In the genomic region with DNA sequence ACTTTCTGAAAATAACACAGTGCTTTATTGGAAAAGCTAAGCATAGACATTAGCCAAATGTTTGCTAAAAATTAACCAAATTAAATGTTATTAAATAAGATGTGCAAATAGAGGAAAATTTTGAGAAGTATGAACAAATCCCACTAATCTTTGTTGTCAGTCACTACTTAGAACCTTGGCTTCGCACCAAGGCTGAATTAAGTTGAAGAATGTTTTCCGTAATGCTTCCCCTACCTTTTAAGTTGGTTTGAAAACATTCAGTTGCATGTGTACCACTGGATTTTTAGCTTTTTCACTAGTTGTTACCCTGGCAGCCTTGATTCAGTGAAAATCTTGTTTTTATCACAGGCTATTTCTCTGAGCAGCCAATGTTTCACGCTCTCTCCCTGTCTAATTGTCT, we compare ENCODE assay signal across 19 cellular contexts. TPM values are rescaled to one million over a fixed set of nuclear protein-coding genes. Genes with fewer than 3 reads are reported as not detected.
DNase-seq lines count a peak whose midpoint lies in the region; ATAC-seq and TF ChIP-seq lines count a peak whose summit lies in the region.
"Had no signal": no experiment of that assay in that cellular context is flagged by ENCODE, and none has a peak within 500 bp of the region (broad histone marks: within the 10 kb centered on the region; RNA-seq: fewer than 3 reads in every experiment).

No MANE protein-coding gene starts in this region.

- H3K4me1 Mint-ChIP-seq in GM23338: peaks cover 34% of the 10 kb centered on the region

- no peak overlapping the region for H2AFZ ChIP-seq in GM23338
- H2AFZ ChIP-seq: neural progenitor cell had no signal

- H3K9me3 ChIP-seq in ascending aorta (no peaks in the 10 kb centered on the region), left lung (no peaks in the 10 kb centered on the region)

- H3K4me3 ChIP-seq in GM23338: no peak overlapping the region
- no peak overlapping the region for H3K4me3 ChIP-seq in ascending aorta
- H3K4me3 ChIP-seq in left lung: no peak overlapping the region
- H3K4me3 ChIP-seq: neural progenitor cell had no signal

- H3K27ac Mint-ChIP-seq in GM23338: no peak overlapping the region
- H3K27ac Mint-ChIP-seq: neural progenitor cell; stimulated activated memory B cell treated with anti-CD40 and anti-IgM and Interleukin-4, amounts not matched to agents 10 μg/mL and 1 μg/mL and 100 μg/mL, for 72 hours had no signal

- H3F3A ChIP-seq in GM23338 (replicated peaks; ENCODE audit: low read depth): no peaks in the 10 kb centered on the region

- DNase-seq in GM23338 (ENCODE audit: low spot score) (no peak), ascending aorta (ENCODE audit: low spot score in 2 of 2) (no peak), left lung (no peak), COLO668 (lab: John Stamatoyannopoulos, UW; ENCODE audit: unreplicated experiment) (no peak), cerebellum (ENCODE audit: low spot score) (no peak)
- DNase-seq: COR-L47; EL; endodermal cell; NCI-H1930; NCI-H510A treated with DMSO at 0.1 percent for 48 hours; stimulated activated CD4-positive, alpha-beta T cell treated with anti-CD3 and anti-CD28 coated beads, Interleukin-15, amount 100 ng/mL, for 24 hours; T-helper 1 cell had no signal

- no peaks in the 10 kb centered on the region; the same call in 1 of the 2 replicates for H3K79me2 ChIP-seq in GM23338 (replicated peaks; ENCODE audit: insufficient read depth)

- H4K20me1 ChIP-seq in GM23338 (replicated peaks; ENCODE audit: insufficient read depth): no peaks in the 10 kb centered on the region

- ATAC-seq in GM23338: no peak
- peak; percentile 4 for ATAC-seq in left lung
- no peak for ATAC-seq in GM18502 (IDR thresholded peaks at IDR 0.05; ENCODE audit: poor library complexity, unreplicated experiment)
- no peak for ATAC-seq in GM21390 (IDR thresholded peaks at IDR 0.05; ENCODE audit: unreplicated experiment)
- ATAC-seq: Right ventricle myocardium inferior; stimulated activated memory B cell treated with anti-CD40 and anti-IgM and Interleukin-4, amounts not matched to agents 10 μg/mL and 1 μg/mL and 100 μg/mL, for 72 hours had no signal

- peaks cover 15% of the 10 kb centered on the region for H3K36me3 Mint-ChIP-seq in GM23338 (ENCODE audit: low read depth)

- no peaks in the 10 kb centered on the region; the same call in 2 of the 3 replicates for H3K9me3 Mint-ChIP-seq in GM23338

- H3K27me3 ChIP-seq in GM23338 (ENCODE audit: insufficient read depth) (no peaks in the 10 kb centered on the region), ascending aorta (no peaks in the 10 kb centered on the region), left lung (no peaks in the 10 kb centered on the region)
- H3K27me3 ChIP-seq: neural progenitor cell had no signal

- no peak for TF ChIP-seq CTCF in GM23338 (conservative IDR thresholded peaks at IDR 0.05; ENCODE audit: low read depth in 2 of 2)
- no peak for TF ChIP-seq CTCF in ascending aorta (IDR thresholded peaks at IDR 0.05)
- no peak for TF ChIP-seq CTCF in left lung (IDR thresholded peaks at IDR 0.05)

- peaks cover 2% of the 10 kb centered on the region for H3K27me3 Mint-ChIP-seq in GM23338 (ENCODE audit: insufficient read depth, low read depth, poor library complexity)
- H3K27me3 Mint-ChIP-seq: stimulated activated memory B cell treated with anti-CD40 and anti-IgM and Interleukin-4, amounts not matched to agents 10 μg/mL and 1 μg/mL and 100 μg/mL, for 72 hours had no signal

- H3K4me2 ChIP-seq in GM23338: no peak overlapping the region
- H3K4me2 ChIP-seq: KMS-11, neural progenitor cell had no signal

- H3K36me3 ChIP-seq in GM23338 (ENCODE audit: insufficient read depth) (no peaks in the 10 kb centered on the region), ascending aorta (no peaks in the 10 kb centered on the region), left lung (no peaks in the 10 kb centered on the region)
- H3K36me3 ChIP-seq: neural progenitor cell had no signal

- 0 out of 2 replicates have a peak overlapping the region, but pooled peaks have one; percentile 1 for H3K27ac ChIP-seq in GM23338 (ENCODE audit: low read depth)
- peak overlapping the region; percentile 60 to 81 for H3K27ac ChIP-seq in ascending aorta
- H3K27ac ChIP-seq in left lung: peak overlapping the region; percentile 49 to 63
- peak overlapping the region; percentile 33 for H3K27ac ChIP-seq in temporal lobe (ENCODE audit: low read depth, low read length)
- H3K27ac ChIP-seq: KMS-11, neural progenitor cell had no signal

- no peak overlapping the region for H3K4me3 Mint-ChIP-seq in GM23338
- H3K4me3 Mint-ChIP-seq: endodermal cell; neural progenitor cell; stimulated activated memory B cell treated with anti-CD40 and anti-IgM and Interleukin-4, amounts not matched to agents 10 μg/mL and 1 μg/mL and 100 μg/mL, for 72 hours had no signal

- intact Hi-C loops in ascending aorta (cut with DNase I): loop anchor here (2.0 to 5.0 kb wide), 2 partner anchors 43 to 162 kb away; partner anchors contain the start of gene DUSP16
- intact Hi-C loops in left lung (cut with DNase I): no loop called here

- peaks cover 24% of the 10 kb centered on the region for H3K4me1 ChIP-seq in GM23338 (ENCODE audit: insufficient read depth)
- peaks cover 6 to 20% of the 10 kb centered on the region in 2 donors for H3K4me1 ChIP-seq in ascending aorta
- H3K4me1 ChIP-seq in left lung: peaks cover 18 to 31% of the 10 kb centered on the region in 2 donors

- no peaks in the 10 kb centered on the region for H3K9me2 ChIP-seq in GM23338 (ENCODE audit: insufficient read depth)

TF ChIP-seq in GM23338, 12 proteins besides CTCF, POLR2A, EP300 and RAD21 (continues in another document):
- TF ChIP-seq JUNB (IDR thresholded peaks at IDR 0.05; ENCODE audit: unreplicated experiment) (no peak), ZNF331 (CRISPR knock-in tag; IDR thresholded peaks at IDR 0.05; ENCODE audit: low read depth) (no peak), POLR2AphosphoS5 (IDR thresholded peaks at IDR 0.05; ENCODE audit: low read depth) (no peak), ETS1 (IDR thresholded peaks at IDR 0.05) (no peak)

RNA-seq across cellular contexts. Expression of gene BORCS5, which starts 43.0 kb away (rescaled TPM):
- 12.6 and 13.7 TPM in 2 replicates for total RNA-seq in GM23338 (2014; rRNA removed; shearing (Covaris generic))
- 11.3 and 14.5 TPM in 2 replicates for polyA plus RNA-seq in GM23338 (2016; fragmentation: Nextera tagmentation; extraction: Ambion mirVana)
- total RNA-seq in ascending aorta (3.0 TPM), left lung (10 to 100 TPM in 1 of 2 donors, 1 to 10 TPM in 1; 9.0 to 13.5 TPM), temporal lobe (17.9 TPM), cerebellum (25.7 TPM)

RNA-seq across cellular contexts. Expression of gene MANSC1, which starts 49.9 kb away (rescaled TPM):
- 4.0 and 5.1 TPM in 2 replicates for total RNA-seq in GM23338 (2014; rRNA removed; shearing (Covaris generic))
- 4.4 and 5.8 TPM in 2 replicates for polyA plus RNA-seq in GM23338 (2016; fragmentation: Nextera tagmentation; extraction: Ambion mirVana)
- 72.1 TPM for total RNA-seq in ascending aorta
- 10 to 100 TPM; 24.7 to 30.1 TPM for total RNA-seq in left lung
- total RNA-seq in temporal lobe: 2.5 TPM
- 2.4 TPM for total RNA-seq in cerebellum

Comparison
In these comparisons a context has a peak if more than half of its experiments do, and no peak if none do; other contexts are left out.
1. H3K27ac ChIP-seq: peak in every context shown above with its lines; median percentile 70 in ascending aorta; 56 in left lung; 33 in temporal lobe; 1 in GM23338.